Comparison of ENCODE assay signal across 24 cellular contexts in the genomic region with DNA sequence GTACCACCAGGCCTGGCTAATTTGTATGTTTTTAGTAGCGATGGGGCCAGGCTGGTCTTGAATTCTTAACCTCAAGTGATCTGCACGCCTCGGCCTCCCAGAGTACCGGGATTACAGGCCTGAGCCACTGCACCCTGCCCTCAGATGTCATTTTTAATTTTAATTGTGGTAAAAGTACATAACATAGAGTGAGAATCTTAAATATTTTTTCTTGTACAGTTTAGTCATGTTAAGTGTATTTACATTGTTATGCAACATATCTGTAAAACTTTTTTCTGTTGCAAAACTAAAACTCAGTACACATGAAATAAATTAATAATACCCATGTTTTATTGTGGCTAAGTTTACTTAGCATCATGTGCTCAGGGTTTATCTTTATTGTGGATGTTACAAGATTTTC.
"Had no signal": no experiment of that assay in that cellular context is flagged by ENCODE, and none has a peak within 500 bp of the region (broad histone marks: within the 10 kb centered on the region; RNA-seq: fewer than 3 reads in every experiment).

No MANE protein-coding gene starts in this region.

- FAIRE-seq: urothelium cell line had no signal

- ATAC-seq: foreskin keratinocyte; gastroesophageal sphincter; heart left ventricle; left cardiac atrium; left lung; mucosa of descending colon; natural killer cell treated with Interleukin-12 subunit alpha and Interleukin-12 subunit beta and Interleukin-15 and Interleukin-18, amount 100 ng/mL, for 72 hours; right lobe of liver; stimulated activated naive B cell treated with anti-CD40 and anti-IgM and Interleukin-4, amounts not matched to agents 10 μg/mL and 1 μg/mL and 100 μg/mL, for 72 hours had no signal

- DNase-seq: dorsolateral prefrontal cortex; effector CD4-positive, alpha-beta T cell; foreskin keratinocyte; heart left ventricle; left cardiac atrium; left lung; mesenchymal stem cell; mucosa of descending colon; naive B cell; right lobe of liver; small intestine; stimulated activated CD4-positive, alpha-beta T cell treated with anti-CD3 and anti-CD28 coated beads, Interleukin-15, amount 100 ng/mL, for 24 hours; stimulated activated CD4-positive, alpha-beta T cell treated with anti-CD3 and anti-CD28 coated beads, Interleukin-2, amount 100 ng/mL, for 48 hours; stimulated activated naive B cell treated with anti-CD40 and anti-IgM and Interleukin-4, amounts not matched to agents 10 μg/mL and 1 μg/mL and 100 μg/mL, for 72 hours; upper lobe of left lung had no signal

- H3K9me3 ChIP-seq: esophagus muscularis mucosa, gastroesophageal sphincter, heart left ventricle, neutrophil, right lobe of liver, thoracic aorta, tibial nerve, upper lobe of left lung had no signal

- H3K4me1 ChIP-seq: esophagus muscularis mucosa, foreskin keratinocyte, gastroesophageal sphincter, heart left ventricle, left lung, parathyroid adenoma, right lobe of liver, tibial nerve, upper lobe of left lung had no signal

- H3K9ac ChIP-seq: parathyroid adenoma had no signal

- H3K36me3 ChIP-seq: esophagus muscularis mucosa, gastroesophageal sphincter, heart left ventricle, left lung, neutrophil, right lobe of liver, thoracic aorta, tibial nerve, upper lobe of left lung had no signal

- H3K4me3 ChIP-seq: dorsolateral prefrontal cortex, esophagus muscularis mucosa, gastroesophageal sphincter, heart left ventricle, hepatocyte, left lung, mucosa of descending colon, right lobe of liver, thoracic aorta, tibial nerve, upper lobe of left lung had no signal

- H3K27ac ChIP-seq: dorsolateral prefrontal cortex, esophagus muscularis mucosa, foreskin keratinocyte, gastroesophageal sphincter, heart left ventricle, hepatocyte, left lung, neutrophil, parathyroid adenoma, right lobe of liver, thoracic aorta, tibial nerve, upper lobe of left lung had no signal
